ENCODE assay signal across 17 cellular contexts in the genomic region with DNA sequence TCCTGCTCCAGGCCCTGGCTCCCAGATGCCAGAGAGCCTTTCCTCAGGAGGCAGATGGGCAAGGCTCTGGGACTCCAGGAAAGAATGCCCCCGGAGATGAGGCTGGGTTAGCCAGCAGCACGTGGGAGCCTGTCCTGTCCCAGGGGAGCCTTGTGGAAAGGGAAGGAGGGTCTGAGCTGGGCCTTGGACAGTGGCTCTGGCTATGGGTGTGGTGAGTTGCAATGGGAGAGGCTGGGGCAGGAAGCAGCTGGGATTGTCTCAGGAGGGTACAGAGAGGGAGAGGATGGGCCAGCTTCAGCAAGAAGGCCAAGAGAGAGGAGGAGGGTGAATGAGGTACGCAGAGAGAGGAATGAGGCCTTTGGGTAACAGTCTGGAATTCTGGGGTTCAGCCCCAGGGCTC. TPM values are rescaled to one million over a fixed set of nuclear protein-coding genes. Genes with fewer than 3 reads are reported as not detected.
"Had no signal": no experiment of that assay in that cellular context is flagged by ENCODE, and none has a peak within 500 bp of the region (broad histone marks: within the 10 kb centered on the region; RNA-seq: fewer than 3 reads in every experiment).

No MANE protein-coding gene starts in this region.

- H3K27me3 ChIP-seq: ascending aorta, right atrium auricular region had no signal

- H3K4me3 ChIP-seq: ascending aorta, esophagus muscularis mucosa, lower lobe of right lung, right atrium auricular region had no signal

- H3K9me3 Mint-ChIP-seq: activated CD4-positive, alpha-beta memory T cell treated with anti-CD3 and anti-CD28 coated beads for 36 hours; activated naive CD8-positive, alpha-beta T cell treated with anti-CD3 and anti-CD28 coated beads, Interleukin-2, amount 50 U/mL, for 24 hours; activated T-cell treated with anti-CD3 and anti-CD28 coated beads, Interleukin-2, amount 50 U/mL, for 4 hours; naive thymus-derived CD4-positive, alpha-beta T cell; stimulated activated memory B cell treated with anti-CD40 and anti-IgM and Interleukin-4, amounts not matched to agents 10 μg/mL and 1 μg/mL and 100 μg/mL, for 72 hours had no signal

- ATAC-seq: activated naive CD8-positive, alpha-beta T cell treated with anti-CD3 and anti-CD28 coated beads, Interleukin-2, amount 50 U/mL, for 24 hours; activated T-cell treated with anti-CD3 and anti-CD28 coated beads, Interleukin-2, amount 50 U/mL, for 4 hours; left cardiac atrium; lower lobe of right lung; naive thymus-derived CD4-positive, alpha-beta T cell; stimulated activated memory B cell treated with anti-CD40 and anti-IgM and Interleukin-4, amounts not matched to agents 10 μg/mL and 1 μg/mL and 100 μg/mL, for 72 hours had no signal

- H3K4me3 Mint-ChIP-seq: activated CD4-positive, alpha-beta memory T cell treated with anti-CD3 and anti-CD28 coated beads for 36 hours; activated naive CD8-positive, alpha-beta T cell treated with anti-CD3 and anti-CD28 coated beads, Interleukin-2, amount 50 U/mL, for 24 hours; activated T-cell treated with anti-CD3 and anti-CD28 coated beads, Interleukin-2, amount 50 U/mL, for 4 hours; naive thymus-derived CD4-positive, alpha-beta T cell; stimulated activated memory B cell treated with anti-CD40 and anti-IgM and Interleukin-4, amounts not matched to agents 10 μg/mL and 1 μg/mL and 100 μg/mL, for 72 hours had no signal

- H3K36me3 Mint-ChIP-seq: activated CD4-positive, alpha-beta memory T cell treated with anti-CD3 and anti-CD28 coated beads for 36 hours; naive thymus-derived CD4-positive, alpha-beta T cell; stimulated activated memory B cell treated with anti-CD40 and anti-IgM and Interleukin-4, amounts not matched to agents 10 μg/mL and 1 μg/mL and 100 μg/mL, for 72 hours had no signal

- H3K36me3 ChIP-seq: ascending aorta, esophagus muscularis mucosa, lower lobe of right lung, right atrium auricular region had no signal

- DNase-seq: activated CD4-positive, alpha-beta memory T cell treated with anti-CD3 and anti-CD28 coated beads for 36 hours; activated CD4-positive, alpha-beta T cell treated with anti-CD3 and anti-CD28 coated beads for 1 hour; activated effector memory CD4-positive, alpha-beta T cell treated with anti-CD3 and anti-CD28 coated beads, Interleukin-2, amount 50 U/mL, for 16 hours; activated naive CD8-positive, alpha-beta T cell treated with anti-CD3 and anti-CD28 coated beads, Interleukin-2, amount 50 U/mL, for 24 hours; activated T-cell treated with anti-CD3 and anti-CD28 coated beads, Interleukin-2, amount 50 U/mL, for 4 hours; left cardiac atrium; lower lobe of right lung; midbrain; naive thymus-derived CD4-positive, alpha-beta T cell; nucleus accumbens; small intestine; trophoblast cell had no signal

- H3K27me3 Mint-ChIP-seq: activated CD4-positive, alpha-beta memory T cell treated with anti-CD3 and anti-CD28 coated beads for 36 hours had no signal

- H3K27ac Mint-ChIP-seq: activated CD4-positive, alpha-beta memory T cell treated with anti-CD3 and anti-CD28 coated beads for 36 hours; activated naive CD8-positive, alpha-beta T cell treated with anti-CD3 and anti-CD28 coated beads, Interleukin-2, amount 50 U/mL, for 24 hours; naive thymus-derived CD4-positive, alpha-beta T cell; stimulated activated memory B cell treated with anti-CD40 and anti-IgM and Interleukin-4, amounts not matched to agents 10 μg/mL and 1 μg/mL and 100 μg/mL, for 72 hours had no signal

- H3K27ac ChIP-seq: ascending aorta, esophagus muscularis mucosa, lower lobe of right lung, right atrium auricular region had no signal

- H3K9me3 ChIP-seq: ascending aorta, esophagus muscularis mucosa, lower lobe of right lung, right atrium auricular region had no signal

RNA-seq across cellular contexts. Expression of a gene that starts 17.4 kb away (rescaled TPM):
- total RNA-seq: fibroblast of villous mesenchyme had no signal
